In genomic region chr10:22429981-22430421, GRCh38 we compare ENCODE assay signal across 1 cellular context.
TF ChIP-seq lines count a peak whose summit lies in the region.

No MANE protein-coding gene starts in this region.

TF ChIP-seq in GM23338, 12 proteins besides CTCF, POLR2A, EP300 and RAD21:
- no peak for TF ChIP-seq ZNF114 (CRISPR knock-in tag; IDR thresholded peaks at IDR 0.05)
- no peak for TF ChIP-seq ZNF462 (CRISPR knock-in tag; IDR thresholded peaks at IDR 0.05)
- TF ChIP-seq ETS1 (IDR thresholded peaks at IDR 0.05), result no peak
- TF ChIP-seq EZH2 (IDR thresholded peaks at IDR 0.05; ENCODE audit: low read depth, unreplicated experiment), result no peak
- TF ChIP-seq POLR2AphosphoS5 (IDR thresholded peaks at IDR 0.05; ENCODE audit: low read depth), result no peak
- TF ChIP-seq CREB1 (CRISPR knock-in tag; IDR thresholded peaks at IDR 0.05; ENCODE audit: low read depth), result no peak
- TF ChIP-seq JUNB (IDR thresholded peaks at IDR 0.05; ENCODE audit: unreplicated experiment), result no peak
- TF ChIP-seq EZH2phosphoT487 (IDR thresholded peaks at IDR 0.05; ENCODE audit: unreplicated experiment), result no peak
- no peak for TF ChIP-seq NANOG (IDR thresholded peaks at IDR 0.05; ENCODE audit: borderline replicate concordance)
